ENCODE assay signal across 8 cellular contexts in the genomic region with DNA sequence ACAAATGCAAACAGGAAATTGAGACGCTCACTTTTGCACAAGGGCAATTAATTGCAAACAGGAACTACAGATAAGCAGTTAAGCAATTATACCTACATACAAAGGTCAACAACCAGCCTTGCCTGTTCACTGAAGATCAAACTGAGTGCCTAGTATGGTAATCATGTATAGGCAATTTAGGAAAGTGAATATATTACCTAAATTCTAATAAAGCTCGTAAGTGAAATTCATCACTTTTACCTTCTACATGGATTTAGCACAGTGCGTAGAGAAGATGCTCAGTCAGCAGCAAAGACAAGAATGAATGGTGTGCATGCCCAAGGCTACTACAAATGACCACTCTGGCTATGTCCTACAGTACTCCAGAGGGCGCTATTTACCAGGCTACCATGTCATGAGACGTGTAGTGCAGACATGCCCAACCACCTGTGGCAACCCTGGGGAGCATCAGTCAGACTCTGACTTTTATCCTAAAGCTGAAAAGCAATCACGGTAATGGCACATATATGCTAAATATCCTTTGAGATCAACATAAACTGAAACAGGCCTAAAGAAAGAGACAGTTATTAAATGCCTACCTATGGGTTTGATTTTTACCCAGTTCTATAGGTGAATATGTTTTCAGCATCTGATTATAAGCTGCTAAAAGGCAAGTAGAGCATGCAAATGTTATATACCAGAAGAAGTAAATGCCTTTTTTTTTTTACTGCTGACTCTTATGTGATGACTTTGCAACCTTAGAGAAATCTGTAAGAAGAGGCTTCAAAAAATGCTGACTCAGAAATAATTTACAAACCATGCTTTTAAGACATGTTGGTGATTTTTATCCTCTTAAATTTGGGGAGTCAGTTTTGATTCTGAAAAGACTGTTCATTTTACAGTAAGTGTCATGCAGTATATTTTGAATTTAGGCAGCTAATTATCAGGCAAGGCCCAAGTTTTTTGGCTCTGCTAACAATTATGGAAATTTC.
DNase-seq lines count a peak whose midpoint lies in the region; ATAC-seq and TF ChIP-seq lines count a peak whose summit lies in the region.

No MANE protein-coding gene starts in this region.

- H3K36me3 ChIP-seq in HCT116 (ENCODE audit: control insufficient read depth in 1 of 2, insufficient read depth in 2 of 2, low read length in 2 of 2) (0 out of 4 replicates have a peak, but pooled peaks cover 0 to 8% of the 10 kb centered on the region in 2 experiments), MM.1S (replicated peaks; ENCODE audit: insufficient read depth, low read length) (no peaks in the 10 kb centered on the region), gastrocnemius medialis (no peaks in the 10 kb centered on the region)

- BruUV-seq in HCT116 (replicated peaks; lab: Mats Ljungman, UMichigan) = no TSS peak

- TF ChIP-seq CTCF in GM12872 (IDR thresholded peaks at IDR 0.05; ENCODE audit: insufficient read depth, low read depth, low read length) (peak; percentile 84), HCT116 (IDR thresholded peaks at IDR 0.05 in 2 of 3, conservative IDR thresholded peaks at IDR 0.05 in 1 of 3; ENCODE audit: borderline replicate concordance in 1 of 3, insufficient read depth in 1 of 3, low read depth in 2 of 3, low read length in 2 of 3) (peak; percentile 54 to 92 (median 83); a peak in 5 of 6 replicates), MM.1S (IDR thresholded peaks at IDR 0.05; ENCODE audit: low read length) (peak; percentile 87), gastrocnemius medialis (IDR thresholded peaks at IDR 0.05 in 4 of 5, conservative IDR thresholded peaks at IDR 0.05 in 1 of 5) (peak; percentile 69 to 83 (median 77))

- peak; percentile 97 for TF ChIP-seq RAD21 in HCT116 (IDR thresholded peaks at IDR 0.05; ENCODE audit: low read depth)

- no peaks in the 10 kb centered on the region for H3K27me3 ChIP-seq in HCT116 (ENCODE audit: insufficient read depth, low read length)
- no peaks in the 10 kb centered on the region for H3K27me3 ChIP-seq in MM.1S (replicated peaks; ENCODE audit: insufficient read depth, low read length)
- no peaks in the 10 kb centered on the region for H3K27me3 ChIP-seq in gastrocnemius medialis

- no peak for TF ChIP-seq POLR2A in HCT116 (IDR thresholded peaks at IDR 0.05; ENCODE audit: borderline replicate concordance, extremely low read depth, insufficient read depth, insufficient read length)
- TF ChIP-seq POLR2A in gastrocnemius medialis (IDR thresholded peaks at IDR 0.05) = no peak

- RAD21 ChIA-PET in HCT116 (lab: Charles Lee; ENCODE audit: low non-redundant PET in 1 of 2, low total read pairs in 2 of 2, uncharacterized antibody in 2 of 2, unreplicated experiment in 2 of 2) = interaction anchor here (0.7 kb wide), 2 partner anchors 433 to 1091 kb away, joined by 3 to 4 read pairs; no protein-coding TSS in a partner anchor

- no peaks in the 10 kb centered on the region for H4K20me1 ChIP-seq in HCT116 (ENCODE audit: insufficient read depth)
- H4K20me1 ChIP-seq in MM.1S (ENCODE audit: insufficient read depth, low read length) = no peaks in the 10 kb centered on the region; the same call in 1 of the 2 replicates

- H3K79me2 ChIP-seq in HCT116 (ENCODE audit: insufficient read depth, low read length) (peaks cover 83% of the 10 kb centered on the region), MM.1S (ENCODE audit: low read length) (0 out of 2 replicates have a peak, but pooled peaks cover 4% of the 10 kb centered on the region)

- H3K4me1 ChIP-seq in HCT116 (ENCODE audit: control insufficient read depth in 1 of 2, insufficient read depth in 2 of 2, low read length in 2 of 2) = peaks cover 91 to 95% of the 10 kb centered on the region in 2 experiments
- 0 out of 2 replicates have a peak, but pooled peaks cover 7% of the 10 kb centered on the region for H3K4me1 ChIP-seq in MM.1S (ENCODE audit: low read length)
- H3K4me1 ChIP-seq in gastrocnemius medialis = peaks cover 0 to 17% of the 10 kb centered on the region in 2 donors

- H2AFZ ChIP-seq in HCT116 (ENCODE audit: low read depth, low read length, poor library complexity, severe bottlenecking) = no peak overlapping the region
- H2AFZ ChIP-seq in MM.1S (ENCODE audit: low read length) = no peak overlapping the region

- intact Hi-C loops in HCT116 (cut with micrococcal nuclease) (loop anchor here (1.0 to 10.0 kb wide), 6 partner anchors 178 to 1093 kb away; a partner anchor contains a TSS), left ventricle myocardium superior (cut with micrococcal nuclease) (loop anchor here (2.0 kb wide), 1 partner anchor 561 kb away; no protein-coding TSS in a partner anchor), gastrocnemius medialis (cut with DNase I; ENCODE audit: low total_unique reads) (loop anchor here (1.0 to 10.0 kb wide), 3 partner anchors 178 to 1075 kb away; a partner anchor contains a TSS)

- peak overlapping the region; percentile 26 for H3K4me2 ChIP-seq in HCT116 (ENCODE audit: low read length)
- H3K4me2 ChIP-seq in MM.1S (ENCODE audit: low read depth, low read length) = no peak overlapping the region

- H3K9me3 ChIP-seq in HCT116 (ENCODE audit: control insufficient read depth in 1 of 2, insufficient read depth in 1 of 2, low read depth in 1 of 2, low read length in 2 of 2) = no peaks in the 10 kb centered on the region
- H3K9me3 ChIP-seq in MM.1S (replicated peaks; ENCODE audit: insufficient read depth, low read length) = no peaks in the 10 kb centered on the region
- H3K9me3 ChIP-seq in gastrocnemius medialis = no peaks in the 10 kb centered on the region

- H3K4me3 ChIP-seq in HCT116 (replicated peaks in 1 of 2; ENCODE audit: low read depth in 1 of 2, low read length in 2 of 2) (no peak overlapping the region), MM.1S (ENCODE audit: low read length) (no peak overlapping the region), gastrocnemius medialis (no peak overlapping the region)

- CTCF ChIA-PET in HCT116 (lab: Charles Lee) = interaction anchor here (0.6 to 2.1 kb wide), 7 partner anchors 11 to 1094 kb away, joined by 3 to 17 read pairs (median 5); no protein-coding TSS in a partner anchor

- in situ Hi-C loops in gastrocnemius medialis (cut with MboI; ENCODE audit: low sequenced_read_pairs in 4 of 4) = loop anchor here (5.0 to 10.0 kb wide), 2 partner anchors 563 to 565 kb away; no protein-coding TSS in a partner anchor

- peak overlapping the region; percentile 98; the same call in 1 of the 2 replicates for H3K27ac ChIP-seq in HCT116 (ENCODE audit: low read depth, low read length)
- H3K27ac ChIP-seq in MM.1S (ENCODE audit: low read length) = no peak overlapping the region
- no peak overlapping the region for H3K27ac ChIP-seq in gastrocnemius medialis

- H3K9me2 ChIP-seq in HCT116 (ENCODE audit: insufficient read depth) (no peaks in the 10 kb centered on the region), MM.1S (replicated peaks; ENCODE audit: insufficient read depth, low read length) (no peaks in the 10 kb centered on the region)

- DNase-seq in HCT116 (ENCODE audit: low read depth, low spot score) (peak; percentile 84), MM.1S (peak; percentile 83), SHP77 (lab: John Stamatoyannopoulos, UW) (peak; percentile 53 to 54), left ventricle myocardium superior (peak; percentile 31), gastrocnemius medialis (peak; percentile 28 to 61), cerebellum (ENCODE audit: low spot score) (no peak)
- DNase-seq in activated naive CD4-positive, alpha-beta T cell treated with anti-CD3 and anti-CD28 coated beads, Interleukin-2, amount 50 U/mL, for 16 hours = peak; percentile 46

- POLR2A ChIA-PET in HCT116 (lab: Charles Lee) = interaction anchor here (0.6 kb wide), 1 partner anchor 15 kb away, joined by 3 read pairs; no protein-coding TSS in a partner anchor

- ATAC-seq in HCT116 (peak; percentile 95), left ventricle myocardium superior (peak; percentile 96), gastrocnemius medialis (peak; percentile 92 to 98)

- H3K9ac ChIP-seq in HCT116 (ENCODE audit: low read length) (no peak overlapping the region), MM.1S (ENCODE audit: low read length) (no peak overlapping the region)

- no peaks in the 10 kb centered on the region for H3F3A ChIP-seq in MM.1S (ENCODE audit: insufficient read depth, low read length)

TF ChIP-seq in HCT116, 20 proteins besides CTCF, POLR2A, EP300 and RAD21 (continues in another document):
- TF ChIP-seq EGR1 (IDR thresholded peaks at IDR 0.05; ENCODE audit: low read depth) = no peak
- 0 out of 2 replicates have a peak, but pooled peaks have one; percentile 36 for TF ChIP-seq SIN3A (IDR thresholded peaks at IDR 0.05; ENCODE audit: low read depth)
- TF ChIP-seq JUND (IDR thresholded peaks at IDR 0.05) = no peak
- TF ChIP-seq, protein P1, sequence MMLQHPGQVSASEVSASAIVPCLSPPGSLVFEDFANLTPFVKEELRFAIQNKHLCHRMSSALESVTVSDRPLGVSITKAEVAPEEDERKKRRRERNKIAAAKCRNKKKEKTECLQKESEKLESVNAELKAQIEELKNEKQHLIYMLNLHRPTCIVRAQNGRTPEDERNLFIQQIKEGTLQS (IDR thresholded peaks at IDR 0.05) = no peak
- TF ChIP-seq, protein P2, sequence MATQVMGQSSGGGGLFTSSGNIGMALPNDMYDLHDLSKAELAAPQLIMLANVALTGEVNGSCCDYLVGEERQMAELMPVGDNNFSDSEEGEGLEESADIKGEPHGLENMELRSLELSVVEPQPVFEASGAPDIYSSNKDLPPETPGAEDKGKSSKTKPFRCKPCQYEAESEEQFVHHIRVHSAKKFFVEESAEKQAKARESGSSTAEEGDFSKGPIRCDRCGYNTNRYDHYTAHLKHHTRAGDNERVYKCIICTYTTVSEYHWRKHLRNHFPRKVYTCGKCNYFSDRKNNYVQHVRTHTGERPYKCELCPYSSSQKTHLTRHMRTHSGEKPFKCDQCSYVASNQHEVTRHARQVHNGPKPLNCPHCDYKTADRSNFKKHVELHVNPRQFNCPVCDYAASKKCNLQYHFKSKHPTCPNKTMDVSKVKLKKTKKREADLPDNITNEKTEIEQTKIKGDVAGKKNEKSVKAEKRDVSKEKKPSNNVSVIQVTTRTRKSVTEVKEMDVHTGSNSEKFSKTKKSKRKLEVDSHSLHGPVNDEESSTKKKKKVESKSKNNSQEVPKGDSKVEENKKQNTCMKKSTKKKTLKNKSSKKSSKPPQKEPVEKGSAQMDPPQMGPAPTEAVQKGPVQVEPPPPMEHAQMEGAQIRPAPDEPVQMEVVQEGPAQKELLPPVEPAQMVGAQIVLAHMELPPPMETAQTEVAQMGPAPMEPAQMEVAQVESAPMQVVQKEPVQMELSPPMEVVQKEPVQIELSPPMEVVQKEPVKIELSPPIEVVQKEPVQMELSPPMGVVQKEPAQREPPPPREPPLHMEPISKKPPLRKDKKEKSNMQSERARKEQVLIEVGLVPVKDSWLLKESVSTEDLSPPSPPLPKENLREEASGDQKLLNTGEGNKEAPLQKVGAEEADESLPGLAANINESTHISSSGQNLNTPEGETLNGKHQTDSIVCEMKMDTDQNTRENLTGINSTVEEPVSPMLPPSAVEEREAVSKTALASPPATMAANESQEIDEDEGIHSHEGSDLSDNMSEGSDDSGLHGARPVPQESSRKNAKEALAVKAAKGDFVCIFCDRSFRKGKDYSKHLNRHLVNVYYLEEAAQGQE (IDR thresholded peaks at IDR 0.05; ENCODE audit: low read depth) = no peak
- no peak for TF ChIP-seq ZFX (IDR thresholded peaks at IDR 0.05)
- TF ChIP-seq ZNF274 (IDR thresholded peaks at IDR 0.05; ENCODE audit: low read depth, low read length) = no peak
- TF ChIP-seq EZH2phosphoT487 (IDR thresholded peaks at IDR 0.05; ENCODE audit: borderline replicate concordance) = no peak
